Comparison of ENCODE assay signal across 1 cellular context in the genomic region with DNA sequence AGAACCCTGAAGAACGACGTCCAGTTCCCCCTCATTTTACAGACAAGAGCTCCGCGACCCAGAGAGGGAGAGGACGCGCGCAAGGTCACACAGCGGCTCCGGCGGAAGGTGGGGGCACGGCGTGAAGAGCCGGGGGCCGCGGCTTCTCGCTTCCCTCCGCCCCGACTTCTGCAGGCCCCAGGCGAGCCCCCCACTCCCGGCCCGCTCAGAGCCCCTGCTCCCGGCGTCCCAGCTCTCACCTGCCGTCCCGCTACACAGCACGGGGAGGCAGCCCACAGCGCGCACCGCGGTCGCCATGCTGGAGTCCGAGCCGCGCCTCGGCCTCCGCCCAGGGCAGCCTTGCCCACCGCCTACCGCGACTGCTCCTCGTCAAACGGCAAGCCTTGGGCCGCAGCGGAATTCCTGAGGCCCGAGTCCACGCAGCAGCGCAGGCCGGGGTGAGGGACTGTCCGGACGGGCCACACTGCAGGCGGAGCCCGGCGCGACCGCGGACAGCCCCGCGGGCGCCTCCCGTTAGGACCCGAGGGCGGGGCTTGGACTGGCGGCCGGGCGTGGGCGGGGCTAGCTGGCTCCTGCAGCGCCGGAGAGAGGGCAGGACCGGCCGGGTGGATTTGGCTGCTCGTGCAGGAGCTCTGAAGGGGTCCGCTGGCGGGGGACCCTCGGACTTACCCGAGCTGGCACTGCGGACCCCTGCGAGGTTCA.
A peak's percentile ranks its signal among the peaks of the same experiment; 100 is the strongest.
TF ChIP-seq lines count a peak whose summit lies in the region.

A gene (minus strand): TSS at position 314 of the 702 bp plus-strand sequence. CDS start 17 bp downstream, at position 297.

TF ChIP-seq in HepG2, 621 proteins besides CTCF, POLR2A, EP300 and RAD21 (continued from another document and continues in another):
- TF ChIP-seq, protein P1, sequence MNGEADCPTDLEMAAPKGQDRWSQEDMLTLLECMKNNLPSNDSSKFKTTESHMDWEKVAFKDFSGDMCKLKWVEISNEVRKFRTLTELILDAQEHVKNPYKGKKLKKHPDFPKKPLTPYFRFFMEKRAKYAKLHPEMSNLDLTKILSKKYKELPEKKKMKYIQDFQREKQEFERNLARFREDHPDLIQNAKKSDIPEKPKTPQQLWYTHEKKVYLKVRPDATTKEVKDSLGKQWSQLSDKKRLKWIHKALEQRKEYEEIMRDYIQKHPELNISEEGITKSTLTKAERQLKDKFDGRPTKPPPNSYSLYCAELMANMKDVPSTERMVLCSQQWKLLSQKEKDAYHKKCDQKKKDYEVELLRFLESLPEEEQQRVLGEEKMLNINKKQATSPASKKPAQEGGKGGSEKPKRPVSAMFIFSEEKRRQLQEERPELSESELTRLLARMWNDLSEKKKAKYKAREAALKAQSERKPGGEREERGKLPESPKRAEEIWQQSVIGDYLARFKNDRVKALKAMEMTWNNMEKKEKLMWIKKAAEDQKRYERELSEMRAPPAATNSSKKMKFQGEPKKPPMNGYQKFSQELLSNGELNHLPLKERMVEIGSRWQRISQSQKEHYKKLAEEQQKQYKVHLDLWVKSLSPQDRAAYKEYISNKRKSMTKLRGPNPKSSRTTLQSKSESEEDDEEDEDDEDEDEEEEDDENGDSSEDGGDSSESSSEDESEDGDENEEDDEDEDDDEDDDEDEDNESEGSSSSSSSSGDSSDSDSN (CRISPR knock-in tag; IDR thresholded peaks at IDR 0.05) = peak; percentile 97
- TF ChIP-seq, protein P2, sequence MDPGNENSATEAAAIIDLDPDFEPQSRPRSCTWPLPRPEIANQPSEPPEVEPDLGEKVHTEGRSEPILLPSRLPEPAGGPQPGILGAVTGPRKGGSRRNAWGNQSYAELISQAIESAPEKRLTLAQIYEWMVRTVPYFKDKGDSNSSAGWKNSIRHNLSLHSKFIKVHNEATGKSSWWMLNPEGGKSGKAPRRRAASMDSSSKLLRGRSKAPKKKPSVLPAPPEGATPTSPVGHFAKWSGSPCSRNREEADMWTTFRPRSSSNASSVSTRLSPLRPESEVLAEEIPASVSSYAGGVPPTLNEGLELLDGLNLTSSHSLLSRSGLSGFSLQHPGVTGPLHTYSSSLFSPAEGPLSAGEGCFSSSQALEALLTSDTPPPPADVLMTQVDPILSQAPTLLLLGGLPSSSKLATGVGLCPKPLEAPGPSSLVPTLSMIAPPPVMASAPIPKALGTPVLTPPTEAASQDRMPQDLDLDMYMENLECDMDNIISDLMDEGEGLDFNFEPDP (CRISPR knock-in tag; conservative IDR thresholded peaks at IDR 0.05) = 0 out of 2 replicates have a peak, but pooled peaks have one; percentile 84
- TF ChIP-seq, protein P3, sequence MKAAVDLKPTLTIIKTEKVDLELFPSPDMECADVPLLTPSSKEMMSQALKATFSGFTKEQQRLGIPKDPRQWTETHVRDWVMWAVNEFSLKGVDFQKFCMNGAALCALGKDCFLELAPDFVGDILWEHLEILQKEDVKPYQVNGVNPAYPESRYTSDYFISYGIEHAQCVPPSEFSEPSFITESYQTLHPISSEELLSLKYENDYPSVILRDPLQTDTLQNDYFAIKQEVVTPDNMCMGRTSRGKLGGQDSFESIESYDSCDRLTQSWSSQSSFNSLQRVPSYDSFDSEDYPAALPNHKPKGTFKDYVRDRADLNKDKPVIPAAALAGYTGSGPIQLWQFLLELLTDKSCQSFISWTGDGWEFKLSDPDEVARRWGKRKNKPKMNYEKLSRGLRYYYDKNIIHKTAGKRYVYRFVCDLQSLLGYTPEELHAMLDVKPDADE (CRISPR knock-in tag; IDR thresholded peaks at IDR 0.05) = peak; percentile 61; the same call in 1 of the 2 replicates
- no peak for TF ChIP-seq SNAI1 (CRISPR knock-in tag; IDR thresholded peaks at IDR 0.05; ENCODE audit: borderline replicate concordance)
- TF ChIP-seq ERF (CRISPR knock-in tag; IDR thresholded peaks at IDR 0.05) = peak; percentile 80
- TF ChIP-seq, protein P4, sequence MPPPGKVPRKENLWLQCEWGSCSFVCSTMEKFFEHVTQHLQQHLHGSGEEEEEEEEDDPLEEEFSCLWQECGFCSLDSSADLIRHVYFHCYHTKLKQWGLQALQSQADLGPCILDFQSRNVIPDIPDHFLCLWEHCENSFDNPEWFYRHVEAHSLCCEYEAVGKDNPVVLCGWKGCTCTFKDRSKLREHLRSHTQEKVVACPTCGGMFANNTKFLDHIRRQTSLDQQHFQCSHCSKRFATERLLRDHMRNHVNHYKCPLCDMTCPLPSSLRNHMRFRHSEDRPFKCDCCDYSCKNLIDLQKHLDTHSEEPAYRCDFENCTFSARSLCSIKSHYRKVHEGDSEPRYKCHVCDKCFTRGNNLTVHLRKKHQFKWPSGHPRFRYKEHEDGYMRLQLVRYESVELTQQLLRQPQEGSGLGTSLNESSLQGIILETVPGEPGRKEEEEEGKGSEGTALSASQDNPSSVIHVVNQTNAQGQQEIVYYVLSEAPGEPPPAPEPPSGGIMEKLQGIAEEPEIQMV (CRISPR knock-in tag; IDR thresholded peaks at IDR 0.05; ENCODE audit: low read depth) = peak; percentile 93; the same call in 1 of the 2 replicates
- TF ChIP-seq MED13 (CRISPR knock-in tag; IDR thresholded peaks at IDR 0.05) = peak; percentile 76; the same call in 1 of the 2 replicates
- no peak for TF ChIP-seq SRSF9 (IDR thresholded peaks at IDR 0.05; ENCODE audit: borderline replicate concordance, insufficient read depth, low read depth, low read length, poor library complexity, severe bottlenecking)
- TF ChIP-seq, protein P5, sequence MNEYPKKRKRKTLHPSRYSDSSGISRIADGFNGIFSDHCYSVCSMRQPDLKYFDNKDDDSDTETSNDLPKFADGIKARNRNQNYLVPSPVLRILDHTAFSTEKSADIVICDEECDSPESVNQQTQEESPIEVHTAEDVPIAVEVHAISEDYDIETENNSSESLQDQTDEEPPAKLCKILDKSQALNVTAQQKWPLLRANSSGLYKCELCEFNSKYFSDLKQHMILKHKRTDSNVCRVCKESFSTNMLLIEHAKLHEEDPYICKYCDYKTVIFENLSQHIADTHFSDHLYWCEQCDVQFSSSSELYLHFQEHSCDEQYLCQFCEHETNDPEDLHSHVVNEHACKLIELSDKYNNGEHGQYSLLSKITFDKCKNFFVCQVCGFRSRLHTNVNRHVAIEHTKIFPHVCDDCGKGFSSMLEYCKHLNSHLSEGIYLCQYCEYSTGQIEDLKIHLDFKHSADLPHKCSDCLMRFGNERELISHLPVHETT (CRISPR knock-in tag; conservative IDR thresholded peaks at IDR 0.05) = no peak
- no peak for TF ChIP-seq JARID2 (CRISPR knock-in tag; IDR thresholded peaks at IDR 0.05; ENCODE audit: insufficient replicate concordance)
- peak; percentile 57 for TF ChIP-seq ZEB1 (IDR thresholded peaks at IDR 0.05; ENCODE audit: insufficient replicate concordance, low read depth)
- no peak for TF ChIP-seq SP1 (IDR thresholded peaks at IDR 0.05)
- TF ChIP-seq SP1 (CRISPR knock-in tag; IDR thresholded peaks at IDR 0.05) = peak; percentile 83
- TF ChIP-seq, protein P6, sequence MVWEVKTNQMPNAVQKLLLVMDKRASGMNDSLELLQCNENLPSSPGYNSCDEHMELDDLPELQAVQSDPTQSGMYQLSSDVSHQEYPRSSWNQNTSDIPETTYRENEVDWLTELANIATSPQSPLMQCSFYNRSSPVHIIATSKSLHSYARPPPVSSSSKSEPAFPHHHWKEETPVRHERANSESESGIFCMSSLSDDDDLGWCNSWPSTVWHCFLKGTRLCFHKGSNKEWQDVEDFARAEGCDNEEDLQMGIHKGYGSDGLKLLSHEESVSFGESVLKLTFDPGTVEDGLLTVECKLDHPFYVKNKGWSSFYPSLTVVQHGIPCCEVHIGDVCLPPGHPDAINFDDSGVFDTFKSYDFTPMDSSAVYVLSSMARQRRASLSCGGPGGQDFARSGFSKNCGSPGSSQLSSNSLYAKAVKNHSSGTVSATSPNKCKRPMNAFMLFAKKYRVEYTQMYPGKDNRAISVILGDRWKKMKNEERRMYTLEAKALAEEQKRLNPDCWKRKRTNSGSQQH (CRISPR knock-in tag; IDR thresholded peaks at IDR 0.05; ENCODE audit: low read depth) = peak; percentile 77; the same call in 1 of the 2 replicates
- peak; percentile 82 for TF ChIP-seq TBX2 (CRISPR knock-in tag; IDR thresholded peaks at IDR 0.05; ENCODE audit: borderline replicate concordance)
- TF ChIP-seq SRSF4 (IDR thresholded peaks at IDR 0.05; ENCODE audit: low read depth, low read length, poor library complexity, severe bottlenecking) = no peak
- no peak for TF ChIP-seq ONECUT2 (CRISPR knock-in tag; IDR thresholded peaks at IDR 0.05)
- peak; percentile 85; the same call in 1 of the 2 replicates for TF ChIP-seq ZNF703 (CRISPR knock-in tag; IDR thresholded peaks at IDR 0.05; ENCODE audit: borderline replicate concordance)
- TF ChIP-seq, protein P7, sequence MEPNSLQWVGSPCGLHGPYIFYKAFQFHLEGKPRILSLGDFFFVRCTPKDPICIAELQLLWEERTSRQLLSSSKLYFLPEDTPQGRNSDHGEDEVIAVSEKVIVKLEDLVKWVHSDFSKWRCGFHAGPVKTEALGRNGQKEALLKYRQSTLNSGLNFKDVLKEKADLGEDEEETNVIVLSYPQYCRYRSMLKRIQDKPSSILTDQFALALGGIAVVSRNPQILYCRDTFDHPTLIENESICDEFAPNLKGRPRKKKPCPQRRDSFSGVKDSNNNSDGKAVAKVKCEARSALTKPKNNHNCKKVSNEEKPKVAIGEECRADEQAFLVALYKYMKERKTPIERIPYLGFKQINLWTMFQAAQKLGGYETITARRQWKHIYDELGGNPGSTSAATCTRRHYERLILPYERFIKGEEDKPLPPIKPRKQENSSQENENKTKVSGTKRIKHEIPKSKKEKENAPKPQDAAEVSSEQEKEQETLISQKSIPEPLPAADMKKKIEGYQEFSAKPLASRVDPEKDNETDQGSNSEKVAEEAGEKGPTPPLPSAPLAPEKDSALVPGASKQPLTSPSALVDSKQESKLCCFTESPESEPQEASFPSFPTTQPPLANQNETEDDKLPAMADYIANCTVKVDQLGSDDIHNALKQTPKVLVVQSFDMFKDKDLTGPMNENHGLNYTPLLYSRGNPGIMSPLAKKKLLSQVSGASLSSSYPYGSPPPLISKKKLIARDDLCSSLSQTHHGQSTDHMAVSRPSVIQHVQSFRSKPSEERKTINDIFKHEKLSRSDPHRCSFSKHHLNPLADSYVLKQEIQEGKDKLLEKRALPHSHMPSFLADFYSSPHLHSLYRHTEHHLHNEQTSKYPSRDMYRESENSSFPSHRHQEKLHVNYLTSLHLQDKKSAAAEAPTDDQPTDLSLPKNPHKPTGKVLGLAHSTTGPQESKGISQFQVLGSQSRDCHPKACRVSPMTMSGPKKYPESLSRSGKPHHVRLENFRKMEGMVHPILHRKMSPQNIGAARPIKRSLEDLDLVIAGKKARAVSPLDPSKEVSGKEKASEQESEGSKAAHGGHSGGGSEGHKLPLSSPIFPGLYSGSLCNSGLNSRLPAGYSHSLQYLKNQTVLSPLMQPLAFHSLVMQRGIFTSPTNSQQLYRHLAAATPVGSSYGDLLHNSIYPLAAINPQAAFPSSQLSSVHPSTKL (CRISPR knock-in tag; IDR thresholded peaks at IDR 0.05) = peak; percentile 47; the same call in 1 of the 2 replicates
- TF ChIP-seq TBL1XR1 (IDR thresholded peaks at IDR 0.05; ENCODE audit: borderline replicate concordance, low read length, partially characterized antibody) = no peak
- TF ChIP-seq, protein P8, sequence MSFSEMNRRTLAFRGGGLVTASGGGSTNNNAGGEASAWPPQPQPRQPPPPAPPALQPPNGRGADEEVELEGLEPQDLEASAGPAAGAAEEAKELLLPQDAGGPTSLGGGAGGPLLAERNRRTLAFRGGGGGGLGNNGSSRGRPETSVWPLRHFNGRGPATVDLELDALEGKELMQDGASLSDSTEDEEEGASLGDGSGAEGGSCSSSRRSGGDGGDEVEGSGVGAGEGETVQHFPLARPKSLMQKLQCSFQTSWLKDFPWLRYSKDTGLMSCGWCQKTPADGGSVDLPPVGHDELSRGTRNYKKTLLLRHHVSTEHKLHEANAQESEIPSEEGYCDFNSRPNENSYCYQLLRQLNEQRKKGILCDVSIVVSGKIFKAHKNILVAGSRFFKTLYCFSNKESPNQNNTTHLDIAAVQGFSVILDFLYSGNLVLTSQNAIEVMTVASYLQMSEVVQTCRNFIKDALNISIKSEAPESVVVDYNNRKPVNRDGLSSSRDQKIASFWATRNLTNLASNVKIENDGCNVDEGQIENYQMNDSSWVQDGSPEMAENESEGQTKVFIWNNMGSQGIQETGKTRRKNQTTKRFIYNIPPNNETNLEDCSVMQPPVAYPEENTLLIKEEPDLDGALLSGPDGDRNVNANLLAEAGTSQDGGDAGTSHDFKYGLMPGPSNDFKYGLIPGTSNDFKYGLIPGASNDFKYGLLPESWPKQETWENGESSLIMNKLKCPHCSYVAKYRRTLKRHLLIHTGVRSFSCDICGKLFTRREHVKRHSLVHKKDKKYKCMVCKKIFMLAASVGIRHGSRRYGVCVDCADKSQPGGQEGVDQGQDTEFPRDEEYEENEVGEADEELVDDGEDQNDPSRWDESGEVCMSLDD (CRISPR knock-in tag; IDR thresholded peaks at IDR 0.05; ENCODE audit: borderline replicate concordance) = peak; percentile 78; the same call in 1 of the 2 replicates
- peak; percentile 95 for TF ChIP-seq IRX3 (CRISPR knock-in tag; IDR thresholded peaks at IDR 0.05; ENCODE audit: borderline replicate concordance, low read depth)
- TF ChIP-seq SETDB1 (CRISPR knock-in tag; IDR thresholded peaks at IDR 0.05; ENCODE audit: borderline replicate concordance) = no peak
- TF ChIP-seq EZH2 (conservative IDR thresholded peaks at IDR 0.05; ENCODE audit: low read depth, low read length) = no peak
- TF ChIP-seq SMC3 (IDR thresholded peaks at IDR 0.05; ENCODE audit: low read length) = no peak
- TF ChIP-seq SSRP1 (CRISPR knock-in tag; IDR thresholded peaks at IDR 0.05) = 0 out of 2 replicates have a peak, but pooled peaks have one; percentile 73
- peak; percentile 94 for TF ChIP-seq XRCC5 (optimal IDR thresholded peaks at IDR 0.05; ENCODE audit: low read length)
- peak; percentile 84; the same call in 1 of the 2 replicates for TF ChIP-seq ZNF264 (CRISPR knock-in tag; IDR thresholded peaks at IDR 0.05)
- TF ChIP-seq, protein P9, sequence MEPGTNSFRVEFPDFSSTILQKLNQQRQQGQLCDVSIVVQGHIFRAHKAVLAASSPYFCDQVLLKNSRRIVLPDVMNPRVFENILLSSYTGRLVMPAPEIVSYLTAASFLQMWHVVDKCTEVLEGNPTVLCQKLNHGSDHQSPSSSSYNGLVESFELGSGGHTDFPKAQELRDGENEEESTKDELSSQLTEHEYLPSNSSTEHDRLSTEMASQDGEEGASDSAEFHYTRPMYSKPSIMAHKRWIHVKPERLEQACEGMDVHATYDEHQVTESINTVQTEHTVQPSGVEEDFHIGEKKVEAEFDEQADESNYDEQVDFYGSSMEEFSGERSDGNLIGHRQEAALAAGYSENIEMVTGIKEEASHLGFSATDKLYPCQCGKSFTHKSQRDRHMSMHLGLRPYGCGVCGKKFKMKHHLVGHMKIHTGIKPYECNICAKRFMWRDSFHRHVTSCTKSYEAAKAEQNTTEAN (CRISPR knock-in tag; conservative IDR thresholded peaks at IDR 0.05) = peak; percentile 76; the same call in 1 of the 2 replicates
- TF ChIP-seq ZNF879 (CRISPR knock-in tag; IDR thresholded peaks at IDR 0.05) = no peak
- TF ChIP-seq ZBTB1 (CRISPR knock-in tag; IDR thresholded peaks at IDR 0.05; ENCODE audit: borderline replicate concordance) = no peak
- peak; percentile 93 for TF ChIP-seq NRL (CRISPR knock-in tag; IDR thresholded peaks at IDR 0.05; ENCODE audit: borderline replicate concordance)
- no peak for TF ChIP-seq SP5 (CRISPR knock-in tag; IDR thresholded peaks at IDR 0.05; ENCODE audit: borderline replicate concordance, low read depth)
- TF ChIP-seq ZNF274 (CRISPR knock-in tag; IDR thresholded peaks at IDR 0.05) = peak; percentile 95
- no peak for TF ChIP-seq MATR3 (CRISPR knock-in tag; IDR thresholded peaks at IDR 0.05)
